ENCODE assay signal across 8 cellular contexts in the genomic region with DNA sequence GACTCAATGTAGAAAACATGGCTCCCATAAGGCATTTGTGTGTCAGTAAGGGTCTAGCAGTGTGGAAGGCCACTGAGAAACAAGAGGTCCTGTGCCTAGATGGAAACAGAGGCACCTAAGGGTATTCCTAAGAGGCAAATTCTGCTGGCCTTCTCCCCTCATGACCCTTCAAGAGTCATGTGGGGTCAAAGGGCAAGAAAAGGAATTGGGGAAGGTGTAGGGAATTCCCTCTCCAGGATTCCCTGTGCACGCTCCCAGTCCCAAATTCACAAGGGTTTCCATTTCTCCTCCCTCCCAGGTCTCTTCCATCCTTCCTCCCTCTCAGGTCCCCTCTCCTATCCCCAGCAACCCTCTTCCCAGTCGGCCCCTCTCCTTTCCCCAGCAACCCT. TPM values are rescaled to one million over a fixed set of nuclear protein-coding genes. Genes with fewer than 3 reads are reported as not detected.
DNase-seq lines count a peak whose midpoint lies in the region; ATAC-seq and TF ChIP-seq lines count a peak whose summit lies in the region.

No MANE protein-coding gene starts in this region.

- DNase-seq in foreskin fibroblast: no peak
- no peak for DNase-seq in gastrocnemius medialis
- no peak for DNase-seq in hypothalamus (lab: John Stamatoyannopoulos, UW)

- no peaks in the 10 kb centered on the region for H3K27me3 ChIP-seq in gastrocnemius medialis

- no peak for TF ChIP-seq POLR2A in gastrocnemius medialis (IDR thresholded peaks at IDR 0.05)

- H3K4me1 ChIP-seq in gastrocnemius medialis: peaks cover 35 to 37% of the 10 kb centered on the region in 2 donors

- intact Hi-C loops in gastrocnemius medialis (cut with DNase I; ENCODE audit: low total_unique reads): loop anchor here (5.0 to 10.0 kb wide), 6 partner anchors 201 to 1139 kb away; a partner anchor contains a TSS

- H3K4me3 ChIP-seq in GM12875 (ENCODE audit: low read depth, low read length) (peak overlapping the region; percentile 68), foreskin fibroblast (ENCODE audit: low read depth in 1 of 2, low read length in 2 of 2) (peak overlapping the region; percentile 89 to 94), gastrocnemius medialis (peak overlapping the region; percentile 81 to 99 (median 96))

- no peak for ATAC-seq in gastrocnemius medialis
- ATAC-seq in HG03439 (IDR thresholded peaks at IDR 0.05; ENCODE audit: unreplicated experiment): no peak
- no peak for ATAC-seq in GM21619 (IDR thresholded peaks at IDR 0.05; ENCODE audit: unreplicated experiment)
- no peak for ATAC-seq in GM19328 (IDR thresholded peaks at IDR 0.05; ENCODE audit: unreplicated experiment)

- no peaks in the 10 kb centered on the region for H3K9me3 ChIP-seq in gastrocnemius medialis

- H3K36me3 ChIP-seq in gastrocnemius medialis: peaks cover 0 to 10% of the 10 kb centered on the region in 2 donors

- TF ChIP-seq CTCF in GM12875 (IDR thresholded peaks at IDR 0.05; ENCODE audit: borderline replicate concordance, insufficient read depth, low read depth, low read length) (no peak), VCaP (conservative IDR thresholded peaks at IDR 0.05) (no peak), foreskin fibroblast (IDR thresholded peaks at IDR 0.05; ENCODE audit: low read depth, low read length) (no peak), gastrocnemius medialis (IDR thresholded peaks at IDR 0.05 in 4 of 5, conservative IDR thresholded peaks at IDR 0.05 in 1 of 5) (no peak)

- in situ Hi-C loops in gastrocnemius medialis (cut with MboI; ENCODE audit: low sequenced_read_pairs in 4 of 4): loop anchor here in 3 of 4 donors (25.0 kb wide), 6 partner anchors 213 to 1563 kb away; a partner anchor contains a TSS

- H3K27ac ChIP-seq in VCaP (peak overlapping the region; percentile 92; the same call in 1 of the 2 replicates), gastrocnemius medialis (peak overlapping the region; percentile 92 to 99 (median 96))

RNA-seq across cellular contexts. Expression of a gene that starts 0.6 kb away (rescaled TPM):
- total RNA-seq in gastrocnemius medialis: 10 to 100 TPM; 32.0 to 58.7 (median 42.0) TPM

RNA-seq across cellular contexts. Expression of a gene that starts 2.9 kb away (rescaled TPM):
- 10 to 100 TPM; 54.6 to 98.3 (median 78.1) TPM for total RNA-seq in gastrocnemius medialis

RNA-seq across cellular contexts. Expression of a gene that starts 8.7 kb away (rescaled TPM):
- total RNA-seq in gastrocnemius medialis: 1 to 10 TPM in 1 of 4 donors, not detected in 3; 1.9 TPM

RNA-seq across cellular contexts. Expression of a gene that starts 10.9 kb away (rescaled TPM):
- total RNA-seq in gastrocnemius medialis: 1 to 10 TPM in 3 of 4 donors, under 1 TPM in 1; 0.80 to 7.1 (median 4.2) TPM

RNA-seq across cellular contexts. Expression of a gene that starts 14.7 kb away (rescaled TPM):
- total RNA-seq in gastrocnemius medialis: 10 to 100 TPM; 24.3 to 37.6 (median 33.6) TPM
